ENCODE assay signal across 20 cellular contexts in genomic region chr7:151412318-151412717, GRCh38. TPM values are rescaled to one million over a fixed set of nuclear protein-coding genes. Genes with fewer than 3 reads are reported as not detected.
DNase-seq lines count a peak whose midpoint lies in the region; ATAC-seq and TF ChIP-seq lines count a peak whose summit lies in the region.
"Had no signal": no experiment of that assay in that cellular context is flagged by ENCODE, and none has a peak within 500 bp of the region (broad histone marks: within the 10 kb centered on the region; RNA-seq: fewer than 3 reads in every experiment).

No MANE protein-coding gene starts in this region.

- no peaks in the 10 kb centered on the region for H3K36me3 Mint-ChIP-seq in activated CD4-positive, alpha-beta memory T cell treated with anti-CD3 and anti-CD28 coated beads for 36 hours
- H3K36me3 Mint-ChIP-seq in activated CD4-positive, alpha-beta memory T cell treated with anti-CD3 and anti-CD28 coated beads, Interleukin-2, amount 10 ng/mL, durations not matched to agents 7 days and 5 days (ENCODE audit: low read depth) = peaks cover 6% of the 10 kb centered on the region

- no peak overlapping the region for H3K9ac ChIP-seq in parathyroid adenoma
- H3K9ac ChIP-seq: GM23248, KMS-11 had no signal

- H3K4me3 ChIP-seq in mucosa of descending colon = no peak overlapping the region
- H3K4me3 ChIP-seq in parathyroid adenoma (ENCODE audit: low read depth, low read length) = no peak overlapping the region
- H3K4me3 ChIP-seq: GM23248 had no signal

- no peaks in the 10 kb centered on the region for H3K27me3 ChIP-seq in parathyroid adenoma (ENCODE audit: control insufficient read depth, insufficient read depth, low read length)

- no peak overlapping the region for H3K4me2 ChIP-seq in parathyroid adenoma (ENCODE audit: low read length)
- H3K4me2 ChIP-seq: KMS-11 had no signal

- no peaks in the 10 kb centered on the region for H3K9me3 Mint-ChIP-seq in activated CD4-positive, alpha-beta memory T cell treated with anti-CD3 and anti-CD28 coated beads for 36 hours
- no peaks in the 10 kb centered on the region for H3K9me3 Mint-ChIP-seq in activated CD4-positive, alpha-beta memory T cell treated with anti-CD3 and anti-CD28 coated beads, Interleukin-2, amount 10 ng/mL, durations not matched to agents 7 days and 5 days

- H3K27me3 Mint-ChIP-seq in activated CD4-positive, alpha-beta memory T cell treated with anti-CD3 and anti-CD28 coated beads for 36 hours = peaks cover 24% of the 10 kb centered on the region
- H3K27me3 Mint-ChIP-seq in activated CD4-positive, alpha-beta memory T cell treated with anti-CD3 and anti-CD28 coated beads, Interleukin-2, amount 10 ng/mL, durations not matched to agents 7 days and 5 days = peaks cover 55% of the 10 kb centered on the region

- H3K27ac Mint-ChIP-seq in activated CD4-positive, alpha-beta memory T cell treated with anti-CD3 and anti-CD28 coated beads for 36 hours = no peak overlapping the region
- H3K27ac Mint-ChIP-seq in activated CD4-positive, alpha-beta memory T cell treated with anti-CD3 and anti-CD28 coated beads, Interleukin-2, amount 10 ng/mL, durations not matched to agents 7 days and 5 days = no peak overlapping the region

- H2AFZ ChIP-seq in parathyroid adenoma = no peak overlapping the region
- H2AFZ ChIP-seq: GM23248 had no signal

- peak; percentile 28 for DNase-seq in activated CD4-positive, alpha-beta memory T cell treated with anti-CD3 and anti-CD28 coated beads for 36 hours
- no peak for DNase-seq in activated CD4-positive, alpha-beta memory T cell treated with anti-CD3 and anti-CD28 coated beads, Interleukin-2, amount 10 ng/mL, durations not matched to agents 7 days and 5 days
- peak in 2 of 3 donors; percentile 3 to 5 for DNase-seq in mucosa of descending colon
- no peak for DNase-seq in stimulated activated naive CD4-positive, alpha-beta T cell treated with Interleukin-2 at 50 U/mL for 16 hours (lab: John Stamatoyannopoulos, UW)
- no peak for DNase-seq in SK-N-DZ (ENCODE audit: low spot score)
- DNase-seq: 8988T, Caco-2, GM23248, IMR-90, NCI-H1092, NCI-H1436, NCI-H187 treated with DMSO at 0.1 percent for 48 hours, NCI-H446, NCI-H524 treated with DMSO at 0.1 percent for 48 hours, NCI-H774 had no signal

- ATAC-seq in mucosa of descending colon = no peak
- no peak for ATAC-seq in HG03196 (IDR thresholded peaks at IDR 0.05; ENCODE audit: unreplicated experiment)
- ATAC-seq in HG02885 (IDR thresholded peaks at IDR 0.05; ENCODE audit: poor library complexity, unreplicated experiment) = no peak
- ATAC-seq: SK-N-SH treated with all-trans-retinoic acid at 6 μM for 48 hours had no signal

- no peaks in the 10 kb centered on the region for H3K36me3 ChIP-seq in mucosa of descending colon (ENCODE audit: low read depth)
- H3K36me3 ChIP-seq in parathyroid adenoma (ENCODE audit: control insufficient read depth, insufficient read depth, low read length) = no peaks in the 10 kb centered on the region

- POLR2A ChIA-PET in activated CD4-positive, alpha-beta memory T cell treated with anti-CD3 and anti-CD28 coated beads for 36 hours (lab: Charles Lee) = interaction anchor here (1.0 kb wide), 1 partner anchor 18 kb away, joined by 4 read pairs; no protein-coding TSS in a partner anchor
- POLR2A ChIA-PET in activated CD4-positive, alpha-beta memory T cell treated with anti-CD3 and anti-CD28 coated beads, Interleukin-2, amount 10 ng/mL, durations not matched to agents 7 days and 5 days (lab: Charles Lee) = no interaction called here

- no peak overlapping the region for H3K4me3 Mint-ChIP-seq in activated CD4-positive, alpha-beta memory T cell treated with anti-CD3 and anti-CD28 coated beads for 36 hours
- no peak overlapping the region for H3K4me3 Mint-ChIP-seq in activated CD4-positive, alpha-beta memory T cell treated with anti-CD3 and anti-CD28 coated beads, Interleukin-2, amount 10 ng/mL, durations not matched to agents 7 days and 5 days

- intact Hi-C loops in activated CD4-positive, alpha-beta memory T cell treated with anti-CD3 and anti-CD28 coated beads for 36 hours (cut with micrococcal nuclease) = no loop called here
- intact Hi-C loops in mucosa of descending colon (cut with DNase I, micrococcal nuclease) = no loop called here

- H3K4me1 ChIP-seq in mucosa of descending colon (ENCODE audit: low read depth) = peaks cover 14% of the 10 kb centered on the region
- peaks cover 23% of the 10 kb centered on the region for H3K4me1 ChIP-seq in parathyroid adenoma
- H3K4me1 ChIP-seq: Caco-2 had no signal

- CTCF ChIA-PET in activated CD4-positive, alpha-beta memory T cell treated with anti-CD3 and anti-CD28 coated beads for 36 hours (lab: Charles Lee) = interaction anchor here (1.0 to 1.6 kb wide), 4 partner anchors 37 to 90 kb away, joined by 3 to 6 read pairs (median 4); no protein-coding TSS in a partner anchor
- CTCF ChIA-PET in activated CD4-positive, alpha-beta memory T cell treated with anti-CD3 and anti-CD28 coated beads, Interleukin-2, amount 10 ng/mL, durations not matched to agents 7 days and 5 days (lab: Charles Lee) = interaction anchor here (1.2 kb wide), 1 partner anchor 97 kb away, joined by 4 read pairs; no protein-coding TSS in a partner anchor

- peaks cover 36% of the 10 kb centered on the region for H3K4me1 Mint-ChIP-seq in activated CD4-positive, alpha-beta memory T cell treated with anti-CD3 and anti-CD28 coated beads for 36 hours (ENCODE audit: low read depth)
- H3K4me1 Mint-ChIP-seq in activated CD4-positive, alpha-beta memory T cell treated with anti-CD3 and anti-CD28 coated beads, Interleukin-2, amount 10 ng/mL, durations not matched to agents 7 days and 5 days = peaks cover 26% of the 10 kb centered on the region

- H3K9me3 ChIP-seq in mucosa of descending colon (no peaks in the 10 kb centered on the region), parathyroid adenoma (ENCODE audit: control insufficient read depth, low read length) (no peaks in the 10 kb centered on the region)
- H3K9me3 ChIP-seq: Caco-2 had no signal

- peak overlapping the region; percentile 99 for H3K27ac ChIP-seq in parathyroid adenoma
- H3K27ac ChIP-seq: GM23248, KMS-11 had no signal

- H3K79me2 ChIP-seq in parathyroid adenoma = no peaks in the 10 kb centered on the region

- no peak for TF ChIP-seq CTCF in mucosa of descending colon (IDR thresholded peaks at IDR 0.05)
- TF ChIP-seq CTCF in parathyroid adenoma (IDR thresholded peaks at IDR 0.05) = no peak

RNA-seq across cellular contexts. Expression of gene WDR86, which starts 2.5 kb away (rescaled TPM):
- total RNA-seq in activated CD4-positive, alpha-beta memory T cell treated with anti-CD3 and anti-CD28 coated beads for 36 hours = under 1 TPM; 0.17 to 0.43 TPM
- 1 to 10 TPM in 1 of 2 experiments, under 1 TPM in 1; 0.50 to 1.1 TPM for total RNA-seq in activated CD4-positive, alpha-beta memory T cell treated with anti-CD3 and anti-CD28 coated beads, Interleukin-2, amount 10 ng/mL, durations not matched to agents 7 days and 5 days
- total RNA-seq in mucosa of descending colon = 10 to 100 TPM in 1 of 3 donors, 1 to 10 TPM in 1, under 1 TPM in 1; 0.38 to 16.6 (median 1.2) TPM
- polyA plus RNA-seq in SK-N-DZ (2014; cell fraction: cytosol; rRNA removed) = 28.1 and 31.1 TPM in 2 replicates
- 129 TPM in 2 replicates for polyA plus RNA-seq in SK-N-DZ (2014; cell fraction: nucleus; rRNA removed)
- total RNA-seq: GM23248, IMR-90 had no signal
- polyA plus RNA-seq: GM23248, IMR-90 had no signal

RNA-seq across cellular contexts. Expression of gene CRYGN, which starts 27.6 kb away (rescaled TPM):
- total RNA-seq in activated CD4-positive, alpha-beta memory T cell treated with anti-CD3 and anti-CD28 coated beads for 36 hours = under 1 TPM in 1 of 2 experiments, not detected in 1; 0.21 TPM
- under 1 TPM in 1 of 2 experiments, not detected in 1; 0.35 TPM for total RNA-seq in activated CD4-positive, alpha-beta memory T cell treated with anti-CD3 and anti-CD28 coated beads, Interleukin-2, amount 10 ng/mL, durations not matched to agents 7 days and 5 days
- under 1 TPM in 1 of 3 donors, not detected in 2; 0.51 TPM for total RNA-seq in mucosa of descending colon
- polyA plus RNA-seq in SK-N-DZ (2014; cell fraction: cytosol; rRNA removed) = 0.05 TPM in 1 of 2 replicates, not detected in the other
- polyA plus RNA-seq in SK-N-DZ (2014; cell fraction: nucleus; rRNA removed) = not detected in 2 replicates
- total RNA-seq: Caco-2, GM23248, IMR-90 had no signal
- polyA plus RNA-seq: GM23248, IMR-90 had no signal

Comparison
In these comparisons a context has a peak if more than half of its experiments do, and no peak if none do; other contexts are left out.
1. DNase-seq: peak in activated CD4-positive, alpha-beta memory T cell treated with anti-CD3 and anti-CD28 coated beads for 36 hours (single experiment) and mucosa of descending colon (2 of 3); none in activated CD4-positive, alpha-beta memory T cell treated with anti-CD3 and anti-CD28 coated beads, Interleukin-2, amount 10 ng/mL, durations not matched to agents 7 days and 5 days (single experiment), stimulated activated naive CD4-positive, alpha-beta T cell treated with Interleukin-2 at 50 U/mL for 16 hours (single experiment) and SK-N-DZ (single experiment).